Comparison of ENCODE assay signal across 9 cellular contexts in the genomic region with DNA sequence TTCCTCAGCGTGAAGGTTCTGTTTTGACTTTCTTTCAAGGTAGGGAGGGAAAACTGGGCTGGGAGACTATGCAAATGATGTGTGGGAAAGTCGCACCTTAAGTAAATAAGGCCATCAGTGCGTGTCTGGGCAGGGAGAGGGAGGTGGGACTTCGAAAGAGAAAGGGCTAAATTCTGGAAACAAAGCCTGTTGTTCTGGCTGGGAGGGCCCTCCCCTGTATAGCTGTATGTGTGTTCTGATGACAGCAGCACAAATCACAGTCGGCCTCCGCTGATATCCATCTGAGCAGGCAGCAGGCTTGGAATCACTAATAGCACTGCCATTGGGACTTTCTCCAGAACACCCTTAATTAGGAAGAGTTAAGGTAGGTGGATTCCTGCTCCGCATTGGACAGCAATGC. TPM values are rescaled to one million over a fixed set of nuclear protein-coding genes. Genes with fewer than 3 reads are reported as not detected.
DNase-seq lines count a peak whose midpoint lies in the region; ATAC-seq and TF ChIP-seq lines count a peak whose summit lies in the region.
"Had no signal": no experiment of that assay in that cellular context is flagged by ENCODE, and none has a peak within 500 bp of the region (broad histone marks: within the 10 kb centered on the region; RNA-seq: fewer than 3 reads in every experiment).

No MANE protein-coding gene starts in this region.

- DNase-seq in coronary artery (ENCODE audit: low spot score) (no peak), sigmoid colon (no peak), T-helper 2 cell (no peak), posterior vena cava (ENCODE audit: low spot score) (no peak)
- no peak for DNase-seq in activated T-cell treated with anti-CD3 and anti-CD28 coated beads, Interleukin-2, amount 50 U/mL, for 72 hours

- H3K27ac ChIP-seq in coronary artery (peak overlapping the region; percentile 88 to 95), sigmoid colon (peak overlapping the region; percentile 55 to 87 (median 83))

- intact Hi-C loops in sigmoid colon (cut with DNase I) (loop anchor here (5.0 kb wide), 1 partner anchor 182 kb away; no protein-coding TSS in a partner anchor), posterior vena cava (cut with DNase I) (no loop called here)

- no peaks in the 10 kb centered on the region for H3K9me3 ChIP-seq in sigmoid colon
- H3K9me3 ChIP-seq: SJSA1 had no signal

- no peak for TF ChIP-seq CTCF in coronary artery (IDR thresholded peaks at IDR 0.05)
- no peak for TF ChIP-seq CTCF in sigmoid colon (IDR thresholded peaks at IDR 0.05)

- H3K4me1 ChIP-seq in sigmoid colon = peaks cover 0 to 89% (median 82%) of the 10 kb centered on the region in 4 donors

- no peaks in the 10 kb centered on the region for H3K4me1 Mint-ChIP-seq in activated T-cell treated with anti-CD3 and anti-CD28 coated beads, Interleukin-2, amount 50 U/mL, for 72 hours (ENCODE audit: low read depth)

- WGBS in sigmoid colon, 2 donors = 10 to 56% methylated on average over 7 of the region's 7 CpGs

- H3K27ac Mint-ChIP-seq in activated T-cell treated with anti-CD3 and anti-CD28 coated beads, Interleukin-2, amount 50 U/mL, for 72 hours = no peak overlapping the region

- H3K36me3 Mint-ChIP-seq in activated T-cell treated with anti-CD3 and anti-CD28 coated beads, Interleukin-2, amount 50 U/mL, for 72 hours (ENCODE audit: insufficient read depth in 2 of 2) = no peaks in the 10 kb centered on the region

- no peak for TF ChIP-seq POLR2A in sigmoid colon (IDR thresholded peaks at IDR 0.05)

- H3K9me3 Mint-ChIP-seq in activated T-cell treated with anti-CD3 and anti-CD28 coated beads, Interleukin-2, amount 50 U/mL, for 72 hours = no peaks in the 10 kb centered on the region

- H3K27me3 Mint-ChIP-seq in activated T-cell treated with anti-CD3 and anti-CD28 coated beads, Interleukin-2, amount 50 U/mL, for 72 hours (ENCODE audit: low read depth) = peaks cover 41% of the 10 kb centered on the region

- ATAC-seq in GM18909 (IDR thresholded peaks at IDR 0.05; ENCODE audit: poor library complexity, unreplicated experiment) = peak; percentile 65
- ATAC-seq in HG03039 (IDR thresholded peaks at IDR 0.05; ENCODE audit: unreplicated experiment) = peak; percentile 62
- ATAC-seq in activated CD4-positive, CD25-positive, alpha-beta regulatory T cell treated with anti-CD3 and anti-CD28 coated beads, Interleukin-2, amount 50 U/mL, for 24 hours = no peak
- ATAC-seq in activated T-cell treated with anti-CD3 and anti-CD28 coated beads, Interleukin-2, amount 50 U/mL, for 72 hours (replicated peaks in 1 of 2) = no peak

- H3K4me3 ChIP-seq in coronary artery = peak overlapping the region; percentile 56
- no peak overlapping the region for H3K4me3 ChIP-seq in sigmoid colon
- H3K4me3 ChIP-seq: SJSA1 had no signal

- no peaks in the 10 kb centered on the region for H3K27me3 ChIP-seq in sigmoid colon
- H3K27me3 ChIP-seq: SJSA1 had no signal

- peaks cover 8 to 62% (median 18%) of the 10 kb centered on the region in 4 donors for H3K36me3 ChIP-seq in sigmoid colon

- no peak overlapping the region for H3K4me3 Mint-ChIP-seq in activated T-cell treated with anti-CD3 and anti-CD28 coated beads, Interleukin-2, amount 50 U/mL, for 72 hours

- TF ChIP-seq EP300 in sigmoid colon (IDR thresholded peaks at IDR 0.05) = no peak

RNA-seq across cellular contexts. Expression of a gene that starts 19.2 kb away (rescaled TPM):
- total RNA-seq in sigmoid colon = 10 to 100 TPM; 29.9 to 76.4 (median 53.1) TPM
- 10 to 100 TPM in 1 of 3 donors, 1 to 10 TPM in 2; 3.9 to 32.4 (median 4.2) TPM for polyA plus RNA-seq in sigmoid colon
- total RNA-seq in posterior vena cava = 10 to 100 TPM; 68.5 to 84.2 TPM
- total RNA-seq in activated T-cell treated with anti-CD3 and anti-CD28 coated beads, Interleukin-2, amount 50 U/mL, for 72 hours = 1 to 10 TPM; 1.0 to 1.2 TPM

Comparison
In these comparisons a context has a peak if more than half of its experiments do, and no peak if none do; other contexts are left out.
1. ATAC-seq: peak in GM18909 (single experiment) and HG03039 (single experiment); none in activated CD4-positive, CD25-positive, alpha-beta regulatory T cell treated with anti-CD3 and anti-CD28 coated beads, Interleukin-2, amount 50 U/mL, for 24 hours (0 of 2) and activated T-cell treated with anti-CD3 and anti-CD28 coated beads, Interleukin-2, amount 50 U/mL, for 72 hours (0 of 2).
2. RNA of a gene that starts 19.2 kb away (total RNA-seq): 68.5 to 84.2 TPM in posterior vena cava and 29.9 to 76.4 TPM in sigmoid colon; 1.0 to 1.2 TPM in activated T-cell treated with anti-CD3 and anti-CD28 coated beads, Interleukin-2, amount 50 U/mL, for 72 hours; every median in the first group is over 10 times any median in the second.